1 cellular context compared by ENCODE assay signal in the genomic region with DNA sequence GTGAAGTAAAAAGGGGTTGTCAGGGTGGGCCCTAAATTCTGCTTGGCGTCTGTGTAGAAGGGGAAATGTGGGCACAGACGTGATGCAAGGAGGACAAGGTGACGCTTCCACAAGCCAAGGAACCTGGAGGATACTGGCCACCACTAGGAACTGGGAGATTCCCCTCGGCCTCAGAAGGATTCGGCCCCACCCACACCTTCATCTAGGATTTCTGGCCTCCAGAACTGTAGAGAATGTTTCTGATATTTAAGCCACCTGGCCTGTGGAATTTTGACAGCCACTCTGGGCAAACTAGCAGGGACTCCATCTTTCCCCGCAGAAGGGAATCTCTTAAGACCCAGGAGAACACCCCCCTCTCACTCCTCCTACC.
TF ChIP-seq lines count a peak whose summit lies in the region.

No MANE protein-coding gene starts in this region.

TF ChIP-seq in IMR-90, 13 proteins besides CTCF, POLR2A, EP300 and RAD21:
- TF ChIP-seq MXI1 (IDR thresholded peaks at IDR 0.05; ENCODE audit: borderline replicate concordance, low read depth, low read length) (no peak), MAZ (IDR thresholded peaks at IDR 0.05; ENCODE audit: borderline replicate concordance, low read depth, low read length) (no peak), RCOR1 (IDR thresholded peaks at IDR 0.05; ENCODE audit: insufficient replicate concordance, low read length) (no peak), MAFK (IDR thresholded peaks at IDR 0.05; ENCODE audit: low read depth, low read length) (no peak), BHLHE40 (IDR thresholded peaks at IDR 0.05; ENCODE audit: low read depth, low read length) (no peak), RFX5 (IDR thresholded peaks at IDR 0.05; ENCODE audit: low read depth, low read length) (no peak), CHD1 (IDR thresholded peaks at IDR 0.05; ENCODE audit: low read depth, low read length) (no peak)
- TF ChIP-seq, protein P1, sequence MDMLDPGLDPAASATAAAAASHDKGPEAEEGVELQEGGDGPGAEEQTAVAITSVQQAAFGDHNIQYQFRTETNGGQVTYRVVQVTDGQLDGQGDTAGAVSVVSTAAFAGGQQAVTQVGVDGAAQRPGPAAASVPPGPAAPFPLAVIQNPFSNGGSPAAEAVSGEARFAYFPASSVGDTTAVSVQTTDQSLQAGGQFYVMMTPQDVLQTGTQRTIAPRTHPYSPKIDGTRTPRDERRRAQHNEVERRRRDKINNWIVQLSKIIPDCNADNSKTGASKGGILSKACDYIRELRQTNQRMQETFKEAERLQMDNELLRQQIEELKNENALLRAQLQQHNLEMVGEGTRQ (IDR thresholded peaks at IDR 0.05; ENCODE audit: low read depth, low read length): no peak
- TF ChIP-seq, protein P2, sequence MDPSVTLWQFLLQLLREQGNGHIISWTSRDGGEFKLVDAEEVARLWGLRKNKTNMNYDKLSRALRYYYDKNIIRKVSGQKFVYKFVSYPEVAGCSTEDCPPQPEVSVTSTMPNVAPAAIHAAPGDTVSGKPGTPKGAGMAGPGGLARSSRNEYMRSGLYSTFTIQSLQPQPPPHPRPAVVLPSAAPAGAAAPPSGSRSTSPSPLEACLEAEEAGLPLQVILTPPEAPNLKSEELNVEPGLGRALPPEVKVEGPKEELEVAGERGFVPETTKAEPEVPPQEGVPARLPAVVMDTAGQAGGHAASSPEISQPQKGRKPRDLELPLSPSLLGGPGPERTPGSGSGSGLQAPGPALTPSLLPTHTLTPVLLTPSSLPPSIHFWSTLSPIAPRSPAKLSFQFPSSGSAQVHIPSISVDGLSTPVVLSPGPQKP (IDR thresholded peaks at IDR 0.05; ENCODE audit: borderline replicate concordance, low read depth, low read length): no peak
